2 cellular contexts compared by ENCODE assay signal in genomic region chr11:14519692-14520085, GRCh38.
TF ChIP-seq lines count a peak whose summit lies in the region.

No MANE protein-coding gene starts in this region.

TF ChIP-seq in H1, 55 proteins besides CTCF, POLR2A, EP300 and RAD21 (continued from another document):
- TF ChIP-seq EGR1 (IDR thresholded peaks at IDR 0.05; ENCODE audit: borderline replicate concordance, low read depth, low read length) (no peak), KDM1A (IDR thresholded peaks at IDR 0.05; ENCODE audit: borderline replicate concordance, low read length) (no peak), ASH2L (IDR thresholded peaks at IDR 0.05; ENCODE audit: low read length) (no peak)
- TF ChIP-seq, protein P1, sequence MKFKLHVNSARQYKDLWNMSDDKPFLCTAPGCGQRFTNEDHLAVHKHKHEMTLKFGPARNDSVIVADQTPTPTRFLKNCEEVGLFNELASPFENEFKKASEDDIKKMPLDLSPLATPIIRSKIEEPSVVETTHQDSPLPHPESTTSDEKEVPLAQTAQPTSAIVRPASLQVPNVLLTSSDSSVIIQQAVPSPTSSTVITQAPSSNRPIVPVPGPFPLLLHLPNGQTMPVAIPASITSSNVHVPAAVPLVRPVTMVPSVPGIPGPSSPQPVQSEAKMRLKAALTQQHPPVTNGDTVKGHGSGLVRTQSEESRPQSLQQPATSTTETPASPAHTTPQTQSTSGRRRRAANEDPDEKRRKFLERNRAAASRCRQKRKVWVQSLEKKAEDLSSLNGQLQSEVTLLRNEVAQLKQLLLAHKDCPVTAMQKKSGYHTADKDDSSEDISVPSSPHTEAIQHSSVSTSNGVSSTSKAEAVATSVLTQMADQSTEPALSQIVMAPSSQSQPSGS (IDR thresholded peaks at IDR 0.05; ENCODE audit: low read length), result no peak

TF ChIP-seq in neural cell, 6 proteins besides CTCF, POLR2A, EP300 and RAD21 (continued from another document):
- no peak for TF ChIP-seq REST (IDR thresholded peaks at IDR 0.05; ENCODE audit: borderline replicate concordance)
- no peak for TF ChIP-seq TAF1 (IDR thresholded peaks at IDR 0.05; ENCODE audit: low read depth)
- no peak for TF ChIP-seq SMC3 (conservative IDR thresholded peaks at IDR 0.05; ENCODE audit: poor library complexity)
- no peak for TF ChIP-seq EZH2 (IDR thresholded peaks at IDR 0.05; ENCODE audit: borderline replicate concordance, insufficient read depth, low read length, poor library complexity, severe bottlenecking)
- TF ChIP-seq MXI1 (conservative IDR thresholded peaks at IDR 0.05; ENCODE audit: poor library complexity, severe bottlenecking), result no peak
